1 cellular context compared by ENCODE assay signal in the genomic region with DNA sequence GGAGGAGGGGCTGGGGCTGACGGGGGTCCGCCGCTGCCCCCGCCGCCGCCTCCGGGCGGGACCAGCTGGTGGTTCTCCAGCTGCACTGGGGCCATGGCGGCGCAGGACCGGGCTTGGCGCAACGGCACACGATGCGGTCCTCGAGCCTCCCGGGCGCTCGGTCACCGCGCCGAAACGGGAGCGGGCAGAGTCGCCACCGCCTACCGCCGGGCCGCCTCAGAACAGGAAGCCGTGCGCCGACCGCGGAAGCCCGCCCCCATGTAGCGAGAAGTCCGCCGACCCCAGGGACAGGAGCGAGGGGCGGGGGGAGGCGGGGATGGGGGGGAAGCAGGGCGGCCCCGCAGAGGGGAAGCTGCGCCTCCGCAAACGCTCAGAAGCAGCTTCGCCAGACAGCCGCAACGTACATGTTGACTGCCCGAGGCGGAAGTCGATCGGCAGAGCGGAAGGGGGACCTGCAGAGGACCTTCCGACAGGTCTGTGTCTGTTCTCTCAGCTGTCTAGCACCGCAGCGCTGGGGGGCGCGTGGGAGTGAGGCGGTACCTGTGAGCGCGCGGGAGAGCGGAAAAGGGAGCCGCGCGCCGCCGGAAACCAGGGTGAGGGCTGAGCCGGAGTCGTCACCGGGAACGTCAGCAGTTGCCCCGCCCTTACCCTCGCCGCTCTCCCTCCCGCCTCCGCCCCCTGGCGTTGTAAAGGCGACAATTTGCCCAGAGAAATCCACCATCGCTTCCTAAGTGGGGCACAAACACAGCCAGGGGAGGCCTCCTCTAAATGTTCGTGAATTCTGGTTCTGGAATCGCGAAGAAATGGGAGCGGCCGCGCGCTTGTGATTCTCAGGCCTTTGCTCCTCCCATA.
A peak's percentile ranks its signal among the peaks of the same experiment; 100 is the strongest.
TF ChIP-seq lines count a peak whose summit lies in the region.

A gene (minus strand): TSS at position 225 of the 852 bp plus-strand sequence. CDS start 130 bp downstream, at position 95.

TF ChIP-seq in K562, 482 proteins besides CTCF, POLR2A, EP300 and RAD21 (continued from another document and continues in another):
- TF ChIP-seq, protein P1, sequence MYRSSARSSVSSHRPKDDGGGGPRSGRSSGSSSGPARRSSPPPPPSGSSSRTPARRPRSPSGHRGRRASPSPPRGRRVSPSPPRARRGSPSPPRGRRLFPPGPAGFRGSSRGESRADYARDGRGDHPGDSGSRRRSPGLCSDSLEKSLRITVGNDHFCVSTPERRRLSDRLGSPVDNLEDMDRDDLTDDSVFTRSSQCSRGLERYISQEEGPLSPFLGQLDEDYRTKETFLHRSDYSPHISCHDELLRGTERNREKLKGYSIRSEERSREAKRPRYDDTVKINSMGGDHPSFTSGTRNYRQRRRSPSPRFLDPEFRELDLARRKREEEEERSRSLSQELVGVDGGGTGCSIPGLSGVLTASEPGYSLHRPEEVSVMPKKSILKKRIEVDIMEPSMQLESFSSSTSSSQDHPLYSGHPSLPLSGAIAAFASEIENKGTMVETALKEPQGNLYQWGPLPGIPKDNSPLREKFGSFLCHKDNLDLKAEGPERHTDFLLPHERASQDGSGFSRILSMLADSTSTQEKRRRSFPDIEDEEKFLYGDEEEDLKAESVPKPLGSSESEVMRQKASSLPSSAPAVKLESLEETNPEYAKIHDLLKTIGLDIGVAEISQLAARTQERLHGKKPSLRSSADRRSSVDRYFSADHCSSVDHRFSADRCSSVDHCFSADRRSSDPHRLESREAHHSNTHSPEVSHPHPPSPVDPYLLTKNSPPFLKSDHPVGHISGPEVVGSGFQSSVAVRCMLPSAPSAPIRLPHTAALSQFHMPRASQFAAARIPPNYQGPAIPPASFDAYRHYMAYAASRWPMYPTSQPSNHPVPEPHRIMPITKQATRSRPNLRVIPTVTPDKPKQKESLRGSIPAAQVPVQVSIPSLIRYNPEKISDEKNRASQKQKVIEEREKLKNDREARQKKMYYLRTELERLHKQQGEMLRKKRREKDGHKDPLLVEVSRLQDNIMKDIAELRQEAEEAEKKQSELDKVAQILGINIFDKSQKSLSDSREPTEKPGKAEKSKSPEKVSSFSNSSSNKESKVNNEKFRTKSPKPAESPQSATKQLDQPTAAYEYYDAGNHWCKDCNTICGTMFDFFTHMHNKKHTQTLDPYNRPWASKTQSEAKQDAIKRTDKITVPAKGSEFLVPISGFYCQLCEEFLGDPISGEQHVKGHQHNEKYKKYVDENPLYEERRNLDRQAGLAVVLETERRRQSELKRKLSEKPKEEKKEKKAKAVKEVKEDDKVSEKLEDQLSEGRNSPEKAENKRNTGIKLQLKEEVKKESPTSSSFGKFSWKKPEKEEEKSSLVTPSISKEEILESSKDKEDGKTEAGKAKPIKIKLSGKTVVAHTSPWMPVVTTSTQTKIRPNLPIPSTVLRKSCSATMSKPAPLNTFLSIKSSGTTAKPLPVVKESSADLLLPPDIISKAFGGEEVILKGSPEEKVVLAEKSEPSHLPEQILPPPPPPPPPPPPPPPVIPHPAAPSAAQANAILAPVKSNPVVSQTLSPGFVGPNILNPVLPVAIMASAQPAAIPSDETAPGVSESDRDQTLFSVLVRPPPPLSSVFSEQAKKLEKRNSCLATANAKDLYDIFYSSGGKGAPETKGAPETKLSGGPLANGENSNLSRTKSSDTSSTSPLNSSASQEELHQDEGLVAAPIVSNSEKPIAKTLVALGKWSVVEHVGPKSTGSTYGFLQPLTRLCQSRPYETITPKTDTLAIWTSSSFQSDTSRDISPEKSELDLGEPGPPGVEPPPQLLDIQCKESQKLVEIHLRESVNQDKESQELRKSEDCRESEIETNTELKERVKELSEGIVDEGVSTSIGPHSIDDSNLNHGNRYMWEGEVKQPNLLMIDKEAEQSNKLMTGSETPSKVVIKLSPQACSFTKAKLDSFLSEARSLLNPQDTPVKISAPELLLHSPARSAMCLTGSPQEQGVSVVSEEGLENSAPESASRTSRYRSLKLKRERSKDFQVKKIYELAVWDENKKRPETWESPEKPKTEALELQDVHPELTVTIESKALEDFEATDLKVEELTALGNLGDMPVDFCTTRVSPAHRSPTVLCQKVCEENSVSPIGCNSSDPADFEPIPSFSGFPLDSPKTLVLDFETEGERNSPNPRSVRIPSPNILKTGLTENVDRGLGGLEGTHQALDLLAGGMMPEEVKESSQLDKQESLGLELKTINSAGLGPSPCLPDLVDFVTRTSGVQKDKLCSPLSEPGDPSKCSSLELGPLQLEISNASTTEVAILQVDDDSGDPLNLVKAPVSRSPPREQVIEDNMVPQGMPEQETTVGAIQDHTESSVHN (IDR thresholded peaks at IDR 0.05; ENCODE audit: borderline replicate concordance in 1 of 2, low read depth in 1 of 2): no peak
- TF ChIP-seq ZBED1 (IDR thresholded peaks at IDR 0.05) (no peak), HOXB6 (CRISPR knock-in tag; IDR thresholded peaks at IDR 0.05; ENCODE audit: borderline replicate concordance) (no peak), ZNF354B (CRISPR knock-in tag; IDR thresholded peaks at IDR 0.05) (no peak), SMARCA4 (IDR thresholded peaks at IDR 0.05) (no peak), DPF2 (IDR thresholded peaks at IDR 0.05) (0 out of 2 replicates have a peak, but pooled peaks have one; percentile 12), ZBTB1 (CRISPR knock-in tag; IDR thresholded peaks at IDR 0.05; ENCODE audit: borderline replicate concordance, low read depth) (peak; percentile 56; the same call in 1 of the 2 replicates), NFIC (IDR thresholded peaks at IDR 0.05) (peak; percentile 24; the same call in 1 of the 2 replicates), NFE2 (IDR thresholded peaks at IDR 0.05; ENCODE audit: low read depth) (no peak), PHF8 (IDR thresholded peaks at IDR 0.05; ENCODE audit: borderline replicate concordance, low read length) (peak; percentile 67; the same call in 1 of the 2 replicates), YBX1 (IDR thresholded peaks at IDR 0.05) (no peak), CBX2 (IDR thresholded peaks at IDR 0.05; ENCODE audit: insufficient read depth, low read length, poor library complexity, severe bottlenecking) (no peak)
- TF ChIP-seq, protein P2, sequence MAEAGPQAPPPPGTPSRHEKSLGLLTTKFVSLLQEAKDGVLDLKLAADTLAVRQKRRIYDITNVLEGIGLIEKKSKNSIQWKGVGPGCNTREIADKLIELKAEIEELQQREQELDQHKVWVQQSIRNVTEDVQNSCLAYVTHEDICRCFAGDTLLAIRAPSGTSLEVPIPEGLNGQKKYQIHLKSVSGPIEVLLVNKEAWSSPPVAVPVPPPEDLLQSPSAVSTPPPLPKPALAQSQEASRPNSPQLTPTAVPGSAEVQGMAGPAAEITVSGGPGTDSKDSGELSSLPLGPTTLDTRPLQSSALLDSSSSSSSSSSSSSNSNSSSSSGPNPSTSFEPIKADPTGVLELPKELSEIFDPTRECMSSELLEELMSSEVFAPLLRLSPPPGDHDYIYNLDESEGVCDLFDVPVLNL (CRISPR knock-in tag; IDR thresholded peaks at IDR 0.05; ENCODE audit: low read depth): 0 out of 2 replicates have a peak, but pooled peaks have one; percentile 23
- TF ChIP-seq, protein P3, sequence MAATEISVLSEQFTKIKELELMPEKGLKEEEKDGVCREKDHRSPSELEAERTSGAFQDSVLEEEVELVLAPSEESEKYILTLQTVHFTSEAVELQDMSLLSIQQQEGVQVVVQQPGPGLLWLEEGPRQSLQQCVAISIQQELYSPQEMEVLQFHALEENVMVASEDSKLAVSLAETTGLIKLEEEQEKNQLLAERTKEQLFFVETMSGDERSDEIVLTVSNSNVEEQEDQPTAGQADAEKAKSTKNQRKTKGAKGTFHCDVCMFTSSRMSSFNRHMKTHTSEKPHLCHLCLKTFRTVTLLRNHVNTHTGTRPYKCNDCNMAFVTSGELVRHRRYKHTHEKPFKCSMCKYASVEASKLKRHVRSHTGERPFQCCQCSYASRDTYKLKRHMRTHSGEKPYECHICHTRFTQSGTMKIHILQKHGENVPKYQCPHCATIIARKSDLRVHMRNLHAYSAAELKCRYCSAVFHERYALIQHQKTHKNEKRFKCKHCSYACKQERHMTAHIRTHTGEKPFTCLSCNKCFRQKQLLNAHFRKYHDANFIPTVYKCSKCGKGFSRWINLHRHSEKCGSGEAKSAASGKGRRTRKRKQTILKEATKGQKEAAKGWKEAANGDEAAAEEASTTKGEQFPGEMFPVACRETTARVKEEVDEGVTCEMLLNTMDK (IDR thresholded peaks at IDR 0.05; ENCODE audit: borderline replicate concordance, insufficient read depth, low read depth, low read length, poor library complexity, severe bottlenecking): peak; percentile 35
- TF ChIP-seq, protein P4, sequence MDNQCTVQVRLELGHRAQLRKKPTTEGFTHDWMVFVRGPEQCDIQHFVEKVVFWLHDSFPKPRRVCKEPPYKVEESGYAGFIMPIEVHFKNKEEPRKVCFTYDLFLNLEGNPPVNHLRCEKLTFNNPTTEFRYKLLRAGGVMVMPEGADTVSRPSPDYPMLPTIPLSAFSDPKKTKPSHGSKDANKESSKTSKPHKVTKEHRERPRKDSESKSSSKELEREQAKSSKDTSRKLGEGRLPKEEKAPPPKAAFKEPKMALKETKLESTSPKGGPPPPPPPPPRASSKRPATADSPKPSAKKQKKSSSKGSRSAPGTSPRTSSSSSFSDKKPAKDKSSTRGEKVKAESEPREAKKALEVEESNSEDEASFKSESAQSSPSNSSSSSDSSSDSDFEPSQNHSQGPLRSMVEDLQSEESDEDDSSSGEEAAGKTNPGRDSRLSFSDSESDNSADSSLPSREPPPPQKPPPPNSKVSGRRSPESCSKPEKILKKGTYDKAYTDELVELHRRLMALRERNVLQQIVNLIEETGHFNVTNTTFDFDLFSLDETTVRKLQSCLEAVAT (IDR thresholded peaks at IDR 0.05): no peak
- TF ChIP-seq, protein P5, sequence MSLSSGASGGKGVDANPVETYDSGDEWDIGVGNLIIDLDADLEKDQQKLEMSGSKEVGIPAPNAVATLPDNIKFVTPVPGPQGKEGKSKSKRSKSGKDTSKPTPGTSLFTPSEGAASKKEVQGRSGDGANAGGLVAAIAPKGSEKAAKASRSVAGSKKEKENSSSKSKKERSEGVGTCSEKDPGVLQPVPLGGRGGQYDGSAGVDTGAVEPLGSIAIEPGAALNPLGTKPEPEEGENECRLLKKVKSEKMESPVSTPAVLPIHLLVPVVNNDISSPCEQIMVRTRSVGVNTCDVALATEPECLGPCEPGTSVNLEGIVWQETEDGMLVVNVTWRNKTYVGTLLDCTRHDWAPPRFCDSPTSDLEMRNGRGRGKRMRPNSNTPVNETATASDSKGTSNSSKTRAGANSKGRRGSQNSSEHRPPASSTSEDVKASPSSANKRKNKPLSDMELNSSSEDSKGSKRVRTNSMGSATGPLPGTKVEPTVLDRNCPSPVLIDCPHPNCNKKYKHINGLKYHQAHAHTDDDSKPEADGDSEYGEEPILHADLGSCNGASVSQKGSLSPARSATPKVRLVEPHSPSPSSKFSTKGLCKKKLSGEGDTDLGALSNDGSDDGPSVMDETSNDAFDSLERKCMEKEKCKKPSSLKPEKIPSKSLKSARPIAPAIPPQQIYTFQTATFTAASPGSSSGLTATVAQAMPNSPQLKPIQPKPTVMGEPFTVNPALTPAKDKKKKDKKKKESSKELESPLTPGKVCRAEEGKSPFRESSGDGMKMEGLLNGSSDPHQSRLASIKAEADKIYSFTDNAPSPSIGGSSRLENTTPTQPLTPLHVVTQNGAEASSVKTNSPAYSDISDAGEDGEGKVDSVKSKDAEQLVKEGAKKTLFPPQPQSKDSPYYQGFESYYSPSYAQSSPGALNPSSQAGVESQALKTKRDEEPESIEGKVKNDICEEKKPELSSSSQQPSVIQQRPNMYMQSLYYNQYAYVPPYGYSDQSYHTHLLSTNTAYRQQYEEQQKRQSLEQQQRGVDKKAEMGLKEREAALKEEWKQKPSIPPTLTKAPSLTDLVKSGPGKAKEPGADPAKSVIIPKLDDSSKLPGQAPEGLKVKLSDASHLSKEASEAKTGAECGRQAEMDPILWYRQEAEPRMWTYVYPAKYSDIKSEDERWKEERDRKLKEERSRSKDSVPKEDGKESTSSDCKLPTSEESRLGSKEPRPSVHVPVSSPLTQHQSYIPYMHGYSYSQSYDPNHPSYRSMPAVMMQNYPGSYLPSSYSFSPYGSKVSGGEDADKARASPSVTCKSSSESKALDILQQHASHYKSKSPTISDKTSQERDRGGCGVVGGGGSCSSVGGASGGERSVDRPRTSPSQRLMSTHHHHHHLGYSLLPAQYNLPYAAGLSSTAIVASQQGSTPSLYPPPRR (CRISPR knock-in tag; IDR thresholded peaks at IDR 0.05; ENCODE audit: borderline replicate concordance): no peak
- TF ChIP-seq, protein P6, sequence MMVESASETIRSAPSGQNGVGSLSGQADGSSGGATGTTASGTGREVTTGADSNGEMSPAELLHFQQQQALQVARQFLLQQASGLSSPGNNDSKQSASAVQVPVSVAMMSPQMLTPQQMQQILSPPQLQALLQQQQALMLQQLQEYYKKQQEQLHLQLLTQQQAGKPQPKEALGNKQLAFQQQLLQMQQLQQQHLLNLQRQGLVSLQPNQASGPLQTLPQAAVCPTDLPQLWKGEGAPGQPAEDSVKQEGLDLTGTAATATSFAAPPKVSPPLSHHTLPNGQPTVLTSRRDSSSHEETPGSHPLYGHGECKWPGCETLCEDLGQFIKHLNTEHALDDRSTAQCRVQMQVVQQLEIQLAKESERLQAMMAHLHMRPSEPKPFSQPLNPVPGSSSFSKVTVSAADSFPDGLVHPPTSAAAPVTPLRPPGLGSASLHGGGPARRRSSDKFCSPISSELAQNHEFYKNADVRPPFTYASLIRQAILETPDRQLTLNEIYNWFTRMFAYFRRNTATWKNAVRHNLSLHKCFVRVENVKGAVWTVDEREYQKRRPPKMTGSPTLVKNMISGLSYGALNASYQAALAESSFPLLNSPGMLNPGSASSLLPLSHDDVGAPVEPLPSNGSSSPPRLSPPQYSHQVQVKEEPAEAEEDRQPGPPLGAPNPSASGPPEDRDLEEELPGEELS (CRISPR knock-in tag; IDR thresholded peaks at IDR 0.05; ENCODE audit: borderline replicate concordance): no peak
- TF ChIP-seq, protein P7, sequence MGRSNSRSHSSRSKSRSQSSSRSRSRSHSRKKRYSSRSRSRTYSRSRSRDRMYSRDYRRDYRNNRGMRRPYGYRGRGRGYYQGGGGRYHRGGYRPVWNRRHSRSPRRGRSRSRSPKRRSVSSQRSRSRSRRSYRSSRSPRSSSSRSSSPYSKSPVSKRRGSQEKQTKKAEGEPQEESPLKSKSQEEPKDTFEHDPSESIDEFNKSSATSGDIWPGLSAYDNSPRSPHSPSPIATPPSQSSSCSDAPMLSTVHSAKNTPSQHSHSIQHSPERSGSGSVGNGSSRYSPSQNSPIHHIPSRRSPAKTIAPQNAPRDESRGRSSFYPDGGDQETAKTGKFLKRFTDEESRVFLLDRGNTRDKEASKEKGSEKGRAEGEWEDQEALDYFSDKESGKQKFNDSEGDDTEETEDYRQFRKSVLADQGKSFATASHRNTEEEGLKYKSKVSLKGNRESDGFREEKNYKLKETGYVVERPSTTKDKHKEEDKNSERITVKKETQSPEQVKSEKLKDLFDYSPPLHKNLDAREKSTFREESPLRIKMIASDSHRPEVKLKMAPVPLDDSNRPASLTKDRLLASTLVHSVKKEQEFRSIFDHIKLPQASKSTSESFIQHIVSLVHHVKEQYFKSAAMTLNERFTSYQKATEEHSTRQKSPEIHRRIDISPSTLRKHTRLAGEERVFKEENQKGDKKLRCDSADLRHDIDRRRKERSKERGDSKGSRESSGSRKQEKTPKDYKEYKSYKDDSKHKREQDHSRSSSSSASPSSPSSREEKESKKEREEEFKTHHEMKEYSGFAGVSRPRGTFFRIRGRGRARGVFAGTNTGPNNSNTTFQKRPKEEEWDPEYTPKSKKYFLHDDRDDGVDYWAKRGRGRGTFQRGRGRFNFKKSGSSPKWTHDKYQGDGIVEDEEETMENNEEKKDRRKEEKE (IDR thresholded peaks at IDR 0.05; ENCODE audit: borderline replicate concordance in 1 of 2, control insufficient read depth in 1 of 2, low read depth in 2 of 2, low read length in 1 of 2): peak in 1 of 2 experiments; percentile 78; a peak in 1 of 4 replicates
